10 cellular contexts compared by ENCODE assay signal in the genomic region with DNA sequence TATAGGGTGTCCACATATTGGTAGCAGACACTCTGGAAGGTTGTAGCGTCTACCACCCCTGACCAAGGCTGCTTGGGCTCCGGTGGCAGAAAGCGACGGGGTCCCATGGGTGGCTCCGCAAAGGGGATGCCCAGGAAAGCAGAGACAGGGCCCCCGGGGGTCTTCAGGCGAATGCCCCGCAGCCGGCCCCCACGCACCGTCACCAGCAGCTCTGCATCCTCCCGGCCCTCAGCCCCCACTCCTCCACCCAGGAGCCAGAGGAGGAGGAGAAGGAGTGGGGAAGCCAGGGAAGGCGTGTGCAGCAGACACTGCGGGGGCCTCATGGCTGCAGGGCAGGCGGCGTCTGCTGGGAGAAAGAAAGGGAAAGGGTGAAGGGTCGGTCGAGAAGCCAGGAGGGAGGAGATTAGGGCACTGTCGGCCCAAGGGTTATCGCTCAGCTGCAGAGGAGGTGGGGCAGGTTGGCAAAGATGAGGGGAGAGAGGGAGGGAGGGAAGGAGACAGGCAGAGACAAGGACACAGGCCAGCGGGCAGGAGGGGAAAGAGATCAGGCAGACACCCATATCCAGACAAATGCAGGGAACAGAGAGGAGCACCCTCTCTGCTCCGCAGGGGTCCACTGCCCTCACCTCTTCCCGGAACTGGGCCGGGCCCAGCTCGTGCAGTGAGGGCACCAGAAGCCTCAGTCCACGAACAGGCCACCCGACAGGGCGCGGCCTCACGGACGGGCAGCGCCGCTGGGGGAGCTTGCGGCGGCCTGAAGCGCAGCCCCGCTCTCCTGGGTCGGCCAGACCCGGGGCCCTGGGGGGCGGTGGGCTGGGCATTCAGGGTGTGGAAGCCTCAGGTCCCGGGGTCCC. TPM values are rescaled to one million over a fixed set of nuclear protein-coding genes. Genes with fewer than 3 reads are reported as not detected.
DNase-seq lines count a peak whose midpoint lies in the region; ATAC-seq and TF ChIP-seq lines count a peak whose summit lies in the region.
"Had no signal": no experiment of that assay in that cellular context is flagged by ENCODE, and none has a peak within 500 bp of the region (broad histone marks: within the 10 kb centered on the region; RNA-seq: fewer than 3 reads in every experiment).

No MANE protein-coding gene starts in this region.

- no peak for TF ChIP-seq EP300 in ovary (IDR thresholded peaks at IDR 0.05)

- in situ Hi-C loops in G401 (cut with HindIII; ENCODE audit: low sequenced_read_pairs): no loop called here

- H3K27me3 ChIP-seq in HUES64 (ENCODE audit: insufficient read depth, low read length) (peaks cover 28% of the 10 kb centered on the region), esophagus (ENCODE audit: control insufficient read depth in 1 of 2, insufficient read depth in 2 of 2, low read length in 2 of 2) (peaks cover 0 to 16% of the 10 kb centered on the region in 2 donors), ovary (no peaks in the 10 kb centered on the region)

- H3K36me3 ChIP-seq in HUES64 (ENCODE audit: insufficient read depth, low read length) (no peaks in the 10 kb centered on the region), esophagus (ENCODE audit: control insufficient read depth in 2 of 2, insufficient read depth in 2 of 2, low read length in 1 of 2) (no peaks in the 10 kb centered on the region), ovary (no peaks in the 10 kb centered on the region)

- H3K9me3 ChIP-seq in HUES64 (ENCODE audit: insufficient read depth, low read depth, low read length) (no peaks in the 10 kb centered on the region), esophagus (ENCODE audit: control insufficient read depth in 2 of 2, insufficient read depth in 1 of 2, low read depth in 1 of 2, low read length in 1 of 2) (peaks cover 0 to 2% of the 10 kb centered on the region in 2 donors), ovary (no peaks in the 10 kb centered on the region)

- DNase-seq in G401 (ENCODE audit: low spot score): peak; percentile 47
- peak in 1 of 5 donors; percentile 41 for DNase-seq in ovary
- no peak for DNase-seq in cerebellar cortex (ENCODE audit: low spot score)
- no peak for DNase-seq in activated CD4-positive, alpha-beta T cell treated with anti-CD3 and anti-CD28 coated beads for 1 hour
- DNase-seq: GDM1, KG1 had no signal

- intact Hi-C loops in ovary (cut with DNase I): loop anchor here in 2 of 4 donors (10.0 kb wide), 4 partner anchors 241 to 401 kb away; a partner anchor contains a TSS

- no peak for TF ChIP-seq CTCF in ovary (IDR thresholded peaks at IDR 0.05)

- H3K4me3 ChIP-seq in HUES64 (ENCODE audit: low read length): peak overlapping the region; percentile 62
- peak overlapping the region; percentile 38 to 48 for H3K4me3 ChIP-seq in esophagus (ENCODE audit: low read depth in 1 of 2, low read length in 2 of 2)
- peak overlapping the region; percentile 41 for H3K4me3 ChIP-seq in ovary

- H3K27ac ChIP-seq in HUES64 (ENCODE audit: low read depth, low read length) (no peak overlapping the region), esophagus (ENCODE audit: low read depth in 2 of 2, low read length in 1 of 2) (no peak overlapping the region), ovary (peak overlapping the region in 1 of 2 donors; percentile 57)

- WGBS in HUES64: 34% methylated on average over 37 of the region's 41 CpGs
- 38 to 54% methylated on average over 28 to 41 of the region's 41 CpGs for WGBS in esophagus, 2 donors
- WGBS in ovary, 3 donors: 38 to 43% (median 40%) methylated on average over 29 to 41 of the region's 41 CpGs

- TF ChIP-seq POLR2A in ovary (IDR thresholded peaks at IDR 0.05): no peak

- no peak overlapping the region for H3K9ac ChIP-seq in HUES64 (ENCODE audit: low read depth, low read length)

- H3K4me1 ChIP-seq in HUES64 (ENCODE audit: insufficient read depth, low read length) (no peaks in the 10 kb centered on the region), esophagus (ENCODE audit: control insufficient read depth in 2 of 2, insufficient read depth in 2 of 2, low read length in 1 of 2) (peaks cover 6 to 25% of the 10 kb centered on the region in 2 donors), ovary (ENCODE audit: insufficient read depth) (peaks cover 6% of the 10 kb centered on the region)

- no peak for ATAC-seq in HG02981 (IDR thresholded peaks at IDR 0.05; ENCODE audit: unreplicated experiment)
- no peak for ATAC-seq in GM21717 (IDR thresholded peaks at IDR 0.05; ENCODE audit: unreplicated experiment)

RNA-seq across cellular contexts. Expression of a gene that starts 1.6 kb away (rescaled TPM):
- 3.6 and 5.0 TPM in 2 replicates for total RNA-seq in G401 (2014; rRNA removed; shearing (Covaris generic))
- polyA plus RNA-seq in HUES64 (2013, experiment 1 of 2): 3.4 TPM
- polyA plus RNA-seq in HUES64 (2013, experiment 2 of 2): 4.0 TPM
- polyA plus RNA-seq in esophagus (1 to 10 TPM in 1 of 2 donors, under 1 TPM in 1; 0.52 to 1.4 TPM), ovary (1 to 10 TPM in 1 of 2 donors, under 1 TPM in 1; 0.37 to 1.8 TPM)
- total RNA-seq in ovary: 10 to 100 TPM in 2 of 7 donors, 1 to 10 TPM in 4, under 1 TPM in 1; 0.48 to 15.3 (median 4.9) TPM

RNA-seq across cellular contexts. Expression of a gene that starts 4.6 kb away (rescaled TPM):
- total RNA-seq in G401 (2014; rRNA removed; shearing (Covaris generic)): 2.5 and 3.6 TPM in 2 replicates
- 2.5 TPM for polyA plus RNA-seq in HUES64 (2013, experiment 1 of 2)
- 2.7 TPM for polyA plus RNA-seq in HUES64 (2013, experiment 2 of 2)
- polyA plus RNA-seq in esophagus (1 to 10 TPM; 3.8 to 3.9 TPM), ovary (1 to 10 TPM in 1 of 2 donors, under 1 TPM in 1; 0.38 to 1.8 TPM)
- total RNA-seq in ovary: 1 to 10 TPM; 2.9 to 7.9 (median 4.7) TPM

RNA-seq across cellular contexts. Expression of a gene that starts 19.2 kb away (rescaled TPM):
- 92.2 and 134 TPM in 2 replicates for total RNA-seq in G401 (2014; rRNA removed; shearing (Covaris generic))
- polyA plus RNA-seq in HUES64 (2013, experiment 1 of 2): 151 TPM
- 130 TPM for polyA plus RNA-seq in HUES64 (2013, experiment 2 of 2)
- polyA plus RNA-seq in esophagus (100 to 1,000 TPM in 1 of 2 donors, 10 to 100 TPM in 1; 70.7 to 105 TPM), ovary (100 to 1,000 TPM in 1 of 2 donors, 10 to 100 TPM in 1; 45.8 to 111 TPM)
- total RNA-seq in ovary: 100 to 1,000 TPM in 5 of 7 donors, 10 to 100 TPM in 2; 74.2 to 191 (median 149) TPM

RNA-seq across cellular contexts. Expression of a gene that starts 26.9 kb away (rescaled TPM):
- 360 and 395 TPM in 2 replicates for total RNA-seq in G401 (2014; rRNA removed; shearing (Covaris generic))
- polyA plus RNA-seq in HUES64 (2013, experiment 1 of 2): 81.6 TPM
- polyA plus RNA-seq in HUES64 (2013, experiment 2 of 2): 70.0 TPM
- polyA plus RNA-seq in esophagus: 10 to 100 TPM; 39.4 to 75.0 TPM
- 10 to 100 TPM; 42.9 to 98.8 (median 82.0) TPM for total RNA-seq in ovary
- 10 to 100 TPM; 17.3 to 72.5 TPM for polyA plus RNA-seq in ovary

RNA-seq across cellular contexts. Expression of a gene that starts 41.6 kb away (rescaled TPM):
- 15.8 and 25.8 TPM in 2 replicates for total RNA-seq in G401 (2014; rRNA removed; shearing (Covaris generic))
- 19.5 TPM for polyA plus RNA-seq in HUES64 (2013, experiment 1 of 2)
- 15.3 TPM for polyA plus RNA-seq in HUES64 (2013, experiment 2 of 2)
- polyA plus RNA-seq in esophagus (10 to 100 TPM; 13.8 to 23.0 TPM), ovary (10 to 100 TPM in 1 of 2 donors, 1 to 10 TPM in 1; 4.7 to 20.9 TPM)
- 10 to 100 TPM; 10.1 to 31.8 (median 26.9) TPM for total RNA-seq in ovary
